In the genomic region with DNA sequence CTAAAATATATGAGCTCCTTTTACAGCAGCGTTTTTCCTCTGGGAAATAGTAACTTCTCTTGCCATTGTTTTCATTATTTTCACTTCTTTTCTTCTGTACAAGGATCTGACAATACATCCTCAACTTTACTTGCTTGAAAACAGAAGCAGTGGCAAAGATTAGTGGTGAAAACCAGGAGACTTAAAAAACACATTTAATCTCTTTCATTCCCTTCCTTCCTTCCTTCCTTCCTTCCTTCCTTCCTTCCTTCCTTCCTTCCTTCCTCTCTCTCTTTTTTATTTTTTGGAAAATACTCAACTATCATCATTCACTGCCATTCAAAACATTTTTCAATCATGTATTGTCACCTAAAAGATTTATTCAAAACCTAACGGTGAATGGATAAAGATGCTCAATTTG, we compare ENCODE assay signal across 20 cellular contexts.
DNase-seq lines count a peak whose midpoint lies in the region; ATAC-seq and TF ChIP-seq lines count a peak whose summit lies in the region.
"Had no signal": no experiment of that assay in that cellular context is flagged by ENCODE, and none has a peak within 500 bp of the region (broad histone marks: within the 10 kb centered on the region; RNA-seq: fewer than 3 reads in every experiment).

No MANE protein-coding gene starts in this region.

- DNase-seq in A673 (ENCODE audit: low spot score) = peak; percentile 95
- no peak for DNase-seq in Caco-2
- DNase-seq in progenitor cell of endocrine pancreas (ENCODE audit: low spot score, unreplicated experiment) = no peak
- no peak for DNase-seq in activated CD8-positive, alpha-beta memory T cell treated with anti-CD3 and anti-CD28 coated beads, Interleukin-2, amount 10 ng/mL, durations not matched to agents 7 days and 5 days
- no peak for DNase-seq in T1000 (lab: John Stamatoyannopoulos, UW)
- DNase-seq: 8988T; AML-193; CD4-positive, alpha-beta T cell; CD8-positive, alpha-beta T cell; DMS 273 treated with DMSO at 0.1 percent for 48 hours; DMS153; DMS53; DMS79; DND-41; EL; GDM1 had no signal

- H3K4me1 Mint-ChIP-seq in Caco-2 (ENCODE audit: low read depth, unreplicated experiment) (peaks cover 10% of the 10 kb centered on the region), progenitor cell of endocrine pancreas (ENCODE audit: low read depth) (peaks cover 11% of the 10 kb centered on the region)
- H3K4me1 Mint-ChIP-seq in activated CD8-positive, alpha-beta memory T cell treated with anti-CD3 and anti-CD28 coated beads, Interleukin-2, amount 10 ng/mL, durations not matched to agents 7 days and 5 days = no peaks in the 10 kb centered on the region
- H3K4me1 Mint-ChIP-seq: B cell had no signal

- intact Hi-C loops in A673 (cut with micrococcal nuclease; ENCODE audit: unreplicated experiment) (loop anchor here (1.0 to 5.0 kb wide), 4 partner anchors 177 to 1177 kb away; no protein-coding TSS in a partner anchor), Caco-2 (cut with micrococcal nuclease; ENCODE audit: unreplicated experiment) (no loop called here)

- no peaks in the 10 kb centered on the region for H3K27me3 Mint-ChIP-seq in Caco-2 (ENCODE audit: insufficient read depth, unreplicated experiment)
- no peaks in the 10 kb centered on the region for H3K27me3 Mint-ChIP-seq in progenitor cell of endocrine pancreas
- no peaks in the 10 kb centered on the region for H3K27me3 Mint-ChIP-seq in activated CD8-positive, alpha-beta memory T cell treated with anti-CD3 and anti-CD28 coated beads, Interleukin-2, amount 10 ng/mL, durations not matched to agents 7 days and 5 days
- H3K27me3 Mint-ChIP-seq: B cell; CD4-positive, alpha-beta T cell had no signal

- H3K36me3 ChIP-seq in A673 (ENCODE audit: insufficient read depth, low read length, poor library complexity, severe bottlenecking) (peaks cover 35% of the 10 kb centered on the region), Caco-2 (ENCODE audit: control insufficient read depth, insufficient read depth, low read length) (no peaks in the 10 kb centered on the region)
- H3K36me3 ChIP-seq: BLaER1 treated with 17β-estradiol and CSF1 and Interleukin-3, amounts not matched to agents 10 nM and 100 nM had no signal

- H3K4me3 ChIP-seq in A673 (ENCODE audit: low read depth, low read length, poor library complexity, severe bottlenecking) = no peak overlapping the region
- H3K4me3 ChIP-seq in Caco-2 (ENCODE audit: low read depth, low read length) = no peak overlapping the region
- H3K4me3 ChIP-seq: BLaER1 treated with 17β-estradiol and CSF1 and Interleukin-3, amounts not matched to agents 10 nM and 100 nM; GM12878 had no signal

- CTCF ChIA-PET in A673 (lab: Charles Lee) = interaction anchor here (0.6 kb wide), 1 partner anchor 691 kb away, joined by 5 read pairs; no protein-coding TSS in a partner anchor
- CTCF ChIA-PET in Caco-2 (lab: Charles Lee) = no interaction called here
- CTCF ChIA-PET in activated CD8-positive, alpha-beta memory T cell treated with anti-CD3 and anti-CD28 coated beads, Interleukin-2, amount 10 ng/mL, durations not matched to agents 7 days and 5 days (lab: Charles Lee) = no interaction called here

- POLR2A ChIA-PET in A673 (lab: Charles Lee; ENCODE audit: low non-redundant PET) (interaction anchor here (0.6 to 0.9 kb wide), 5 partner anchors 121 to 1412 kb away, joined by 3 to 5 read pairs (median 4); no protein-coding TSS in a partner anchor), Caco-2 (lab: Charles Lee) (no interaction called here)

- H3K27ac ChIP-seq in A673 (ENCODE audit: low read depth, low read length, poor library complexity, severe bottlenecking) = peak overlapping the region; percentile 97
- H3K27ac ChIP-seq: BLaER1 treated with 17β-estradiol and CSF1 and Interleukin-3, amounts not matched to agents 10 nM and 100 nM; C4-2B had no signal

- TF ChIP-seq CTCF in A673 (conservative IDR thresholded peaks at IDR 0.05; ENCODE audit: low read depth, low read length) = no peak
- no peak for TF ChIP-seq CTCF in Caco-2 (IDR thresholded peaks at IDR 0.05; ENCODE audit: insufficient read depth in 1 of 2, low read depth in 1 of 2, low read length in 1 of 2, severe bottlenecking in 1 of 2, unreplicated experiment in 1 of 2)
- no peak for TF ChIP-seq CTCF in progenitor cell of endocrine pancreas (IDR thresholded peaks at IDR 0.05; ENCODE audit: unreplicated experiment)

- BruUV-seq in A673 (replicated peaks; lab: Mats Ljungman, UMichigan) (no TSS peak), Caco-2 (replicated peaks; lab: Mats Ljungman, UMichigan) (no TSS peak)

- H3K9me3 ChIP-seq in A673 (ENCODE audit: low read depth, low read length, poor library complexity, severe bottlenecking) (peaks cover 29% of the 10 kb centered on the region), Caco-2 (no peaks in the 10 kb centered on the region)
- H3K9me3 ChIP-seq: BLaER1 treated with 17β-estradiol and CSF1 and Interleukin-3, amounts not matched to agents 10 nM and 100 nM had no signal

- peaks cover 33% of the 10 kb centered on the region for H3K4me1 ChIP-seq in A673 (ENCODE audit: insufficient read depth, low read length, poor library complexity, severe bottlenecking)
- H3K4me1 ChIP-seq in Caco-2 = no peaks in the 10 kb centered on the region
- H3K4me1 ChIP-seq: BLaER1 treated with 17β-estradiol and CSF1 and Interleukin-3, amounts not matched to agents 10 nM and 100 nM had no signal

- H3K9me3 Mint-ChIP-seq in Caco-2 (ENCODE audit: unreplicated experiment) (peaks cover 16% of the 10 kb centered on the region), progenitor cell of endocrine pancreas (ENCODE audit: low read depth) (peaks cover 7% of the 10 kb centered on the region)
- H3K9me3 Mint-ChIP-seq in activated CD8-positive, alpha-beta memory T cell treated with anti-CD3 and anti-CD28 coated beads, Interleukin-2, amount 10 ng/mL, durations not matched to agents 7 days and 5 days (ENCODE audit: low read depth) = peaks cover 12% of the 10 kb centered on the region
- H3K9me3 Mint-ChIP-seq: CD4-positive, alpha-beta T cell had no signal

- H3K4me3 Mint-ChIP-seq in Caco-2 (ENCODE audit: unreplicated experiment) = no peak overlapping the region
- H3K4me3 Mint-ChIP-seq in progenitor cell of endocrine pancreas (ENCODE audit: low read depth) = no peak overlapping the region
- no peak overlapping the region for H3K4me3 Mint-ChIP-seq in activated CD8-positive, alpha-beta memory T cell treated with anti-CD3 and anti-CD28 coated beads, Interleukin-2, amount 10 ng/mL, durations not matched to agents 7 days and 5 days
- H3K4me3 Mint-ChIP-seq: B cell; CD4-positive, alpha-beta T cell; CD8-positive, alpha-beta T cell had no signal

- H3K27ac Mint-ChIP-seq in Caco-2 (ENCODE audit: unreplicated experiment) (peak overlapping the region; percentile 14), progenitor cell of endocrine pancreas (peak overlapping the region; percentile 89)
- no peak overlapping the region for H3K27ac Mint-ChIP-seq in activated CD8-positive, alpha-beta memory T cell treated with anti-CD3 and anti-CD28 coated beads, Interleukin-2, amount 10 ng/mL, durations not matched to agents 7 days and 5 days
- H3K27ac Mint-ChIP-seq: B cell; CD4-positive, alpha-beta T cell; CD8-positive, alpha-beta T cell had no signal

- H3K27me3 ChIP-seq in A673 (replicated peaks; ENCODE audit: insufficient read depth, low read depth, low read length, poor library complexity) (no peaks in the 10 kb centered on the region), Caco-2 (replicated peaks; ENCODE audit: control insufficient read depth, insufficient read depth, low read length) (no peaks in the 10 kb centered on the region)
- H3K27me3 ChIP-seq: BLaER1 treated with 17β-estradiol and CSF1 and Interleukin-3, amounts not matched to agents 10 nM and 100 nM had no signal

- H3K36me3 Mint-ChIP-seq in Caco-2 (ENCODE audit: insufficient read depth, unreplicated experiment) (no peaks in the 10 kb centered on the region), progenitor cell of endocrine pancreas (ENCODE audit: insufficient read depth) (no peaks in the 10 kb centered on the region)
- no peaks in the 10 kb centered on the region for H3K36me3 Mint-ChIP-seq in activated CD8-positive, alpha-beta memory T cell treated with anti-CD3 and anti-CD28 coated beads, Interleukin-2, amount 10 ng/mL, durations not matched to agents 7 days and 5 days
- H3K36me3 Mint-ChIP-seq: CD8-positive, alpha-beta T cell had no signal

- no peak for ATAC-seq in activated CD8-positive, alpha-beta memory T cell treated with anti-CD3 and anti-CD28 coated beads, Interleukin-2, amount 10 ng/mL, durations not matched to agents 7 days and 5 days
- ATAC-seq: CD8-positive, alpha-beta T cell; GM12878 had no signal
